16 cellular contexts compared by ENCODE assay signal in the genomic region with DNA sequence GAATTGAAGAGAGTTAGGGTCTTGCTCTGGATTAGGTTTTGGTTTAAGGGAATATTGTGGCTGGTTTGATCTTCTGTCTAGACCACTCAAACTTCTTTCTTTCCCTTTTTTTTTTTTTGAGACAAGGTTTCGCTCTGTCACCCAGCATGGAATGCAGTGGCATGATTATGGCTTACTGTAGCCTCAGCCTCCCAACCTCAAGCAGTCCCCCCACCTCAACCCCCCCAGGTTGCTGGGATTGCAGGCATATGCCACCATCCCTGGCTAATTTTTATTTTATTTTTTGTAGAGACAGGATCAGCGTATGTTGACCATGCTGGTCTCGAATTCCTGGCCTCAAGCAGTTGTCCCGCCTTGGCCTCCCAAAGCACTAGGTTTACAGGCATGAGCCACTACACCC. TPM values are rescaled to one million over a fixed set of nuclear protein-coding genes. Genes with fewer than 3 reads are reported as not detected.
DNase-seq lines count a peak whose midpoint lies in the region; ATAC-seq and TF ChIP-seq lines count a peak whose summit lies in the region.
"Had no signal": no experiment of that assay in that cellular context is flagged by ENCODE, and none has a peak within 500 bp of the region (broad histone marks: within the 10 kb centered on the region; RNA-seq: fewer than 3 reads in every experiment).

No MANE protein-coding gene starts in this region.

- no peak overlapping the region for H2BK20ac ChIP-seq in IMR-90 (ENCODE audit: low read depth, low read length)

- H2BK120ac ChIP-seq in IMR-90 (ENCODE audit: low read depth, low read length): no peak overlapping the region
- H2BK120ac ChIP-seq in mesenchymal stem cell (ENCODE audit: low read depth, low read length): no peak overlapping the region

- H3K9me3 Mint-ChIP-seq in effector memory CD8-positive, alpha-beta T cell: no peaks in the 10 kb centered on the region
- H3K9me3 Mint-ChIP-seq in immature natural killer cell: no peaks in the 10 kb centered on the region
- H3K9me3 Mint-ChIP-seq: CD4-positive, alpha-beta T cell; HFFc6 had no signal

- BruUV-seq in IMR-90 (replicated peaks; lab: Mats Ljungman, UMichigan): no TSS peak

- no peak overlapping the region for H2BK15ac ChIP-seq in IMR-90 (ENCODE audit: low read depth, low read length)
- no peak overlapping the region for H2BK15ac ChIP-seq in mesenchymal stem cell (ENCODE audit: low read depth, poor library complexity, severe bottlenecking)

- H3K4me3 Mint-ChIP-seq in effector memory CD8-positive, alpha-beta T cell: no peak overlapping the region
- no peak overlapping the region for H3K4me3 Mint-ChIP-seq in immature natural killer cell
- H3K4me3 Mint-ChIP-seq: B cell; CD4-positive, alpha-beta T cell; HFFc6 had no signal

- POLR2A ChIA-PET in IMR-90 (lab: Charles Lee; ENCODE audit: unreplicated experiment): no interaction called here

- DNase-seq in IMR-90 (no peak), mesenchymal stem cell (no peak), smooth muscle cell (lab: John Stamatoyannopoulos, UW; ENCODE audit: unreplicated experiment) (no peak), SHP77 (lab: John Stamatoyannopoulos, UW) (no peak), immature natural killer cell (no peak)
- no peak for DNase-seq in effector memory CD8-positive, alpha-beta T cell
- DNase-seq: C1 segment of cervical spinal cord; CD4-positive, alpha-beta T cell; DMS79; GOT3; HFFc6 had no signal

- H3K14ac ChIP-seq in IMR-90 (replicated peaks; ENCODE audit: low read depth, low read length) (no peak overlapping the region), mesenchymal stem cell (ENCODE audit: low read length in 2 of 2) (no peak overlapping the region)

- H3K36me3 Mint-ChIP-seq in effector memory CD8-positive, alpha-beta T cell (ENCODE audit: insufficient read depth): peaks cover 3% of the 10 kb centered on the region
- no peaks in the 10 kb centered on the region for H3K36me3 Mint-ChIP-seq in immature natural killer cell

- WGBS in IMR-90 (ENCODE audit: extremely low coverage in 2 of 2, insufficient read length in 1 of 2), 2 experiments: no CpG with 5 or more reads among the region's 4 CpGs
- 97% methylated on average over 4 of the region's 4 CpGs for WGBS in mesenchymal stem cell
- 87% methylated on average over 4 of the region's 4 CpGs for WGBS in smooth muscle cell (ENCODE audit: low lambda C conversion rate)

- H3K4ac ChIP-seq in IMR-90 (ENCODE audit: low read depth, low read length) (0 out of 2 replicates have a peak overlapping the region, but pooled peaks have one; percentile 3), mesenchymal stem cell (ENCODE audit: low read depth in 1 of 2, low read length in 2 of 2) (no peak overlapping the region)

- H3K4me1 ChIP-seq in IMR-90 (ENCODE audit: control insufficient read depth, insufficient read depth, low read length) (peaks cover 10% of the 10 kb centered on the region; the same call in 1 of the 2 replicates), mesenchymal stem cell (ENCODE audit: control insufficient read depth, insufficient read depth, low read depth, low read length) (peaks cover 22% of the 10 kb centered on the region), smooth muscle cell (ENCODE audit: low read depth) (peaks cover 10% of the 10 kb centered on the region)

- no peak overlapping the region for H4K5ac ChIP-seq in IMR-90 (ENCODE audit: low read depth, low read length)

- H3K79me1 ChIP-seq in IMR-90 (ENCODE audit: low read depth in 1 of 2, low read length in 2 of 2) (peaks cover 52 to 84% of the 10 kb centered on the region in 2 experiments), mesenchymal stem cell (replicated peaks; ENCODE audit: low read length, poor library complexity, severe bottlenecking) (peaks cover 18% of the 10 kb centered on the region)

- CTCF ChIA-PET in IMR-90 (lab: Yijun Ruan, JAX): interaction anchor here (0.6 kb wide), 1 partner anchor 131 kb away, joined by 3 read pairs; no protein-coding TSS in a partner anchor

- H3K27ac ChIP-seq in IMR-90 (ENCODE audit: insufficient read depth, low read length) (no peak overlapping the region), mesenchymal stem cell (ENCODE audit: low read length, poor library complexity, severe bottlenecking) (no peak overlapping the region), smooth muscle cell (ENCODE audit: low read depth) (peak overlapping the region; percentile 32)

- no peak for ATAC-seq in IMR-90 (ENCODE audit: low read depth)
- ATAC-seq in effector memory CD8-positive, alpha-beta T cell (replicated peaks): no peak
- no peak for ATAC-seq in HG03280 (IDR thresholded peaks at IDR 0.05; ENCODE audit: unreplicated experiment)
- no peak for ATAC-seq in HG02610 (IDR thresholded peaks at IDR 0.05; ENCODE audit: unreplicated experiment)
- ATAC-seq: GM12878 had no signal

- H3K9me1 ChIP-seq in IMR-90 (ENCODE audit: insufficient read depth, low read length): peaks cover 9% of the 10 kb centered on the region

- H2BK5ac ChIP-seq in IMR-90 (ENCODE audit: low read depth, low read length, poor library complexity, severe bottlenecking): no peak overlapping the region
- H2BK5ac ChIP-seq in mesenchymal stem cell (ENCODE audit: low read depth, low read length, poor library complexity, severe bottlenecking): no peak overlapping the region

- H3K79me2 ChIP-seq in smooth muscle cell (ENCODE audit: low read depth): peaks cover 85% of the 10 kb centered on the region

- peaks cover 40% of the 10 kb centered on the region for H4K20me1 ChIP-seq in IMR-90 (ENCODE audit: insufficient read depth, low read length)
- H4K20me1 ChIP-seq in smooth muscle cell (ENCODE audit: low read depth): peaks cover 77% of the 10 kb centered on the region

- no peaks in the 10 kb centered on the region for H3K27me3 ChIP-seq in IMR-90 (ENCODE audit: control insufficient read depth, insufficient read depth, low read length)
- no peaks in the 10 kb centered on the region for H3K27me3 ChIP-seq in mesenchymal stem cell (ENCODE audit: control insufficient read depth in 1 of 2, insufficient read depth in 1 of 2, low read length in 2 of 2)
- no peaks in the 10 kb centered on the region for H3K27me3 ChIP-seq in smooth muscle cell (ENCODE audit: low read depth)

- H4K8ac ChIP-seq in IMR-90 (ENCODE audit: low read depth in 2 of 2, low read length in 2 of 2) (no peak overlapping the region), mesenchymal stem cell (ENCODE audit: low read length) (no peak overlapping the region)

- H3K27ac Mint-ChIP-seq in effector memory CD8-positive, alpha-beta T cell: peak overlapping the region; percentile 54 to 80
- peak overlapping the region in 2 of 6 donors; percentile 35 to 44 for H3K27ac Mint-ChIP-seq in immature natural killer cell
- H3K27ac Mint-ChIP-seq: B cell; CD4-positive, alpha-beta T cell; HFFc6 had no signal

- no peak for TF ChIP-seq RAD21 in IMR-90 (IDR thresholded peaks at IDR 0.05; ENCODE audit: low read length)

- peaks cover 24% of the 10 kb centered on the region for H3F3A ChIP-seq in smooth muscle cell (ENCODE audit: low read depth)

- in situ Hi-C loops in IMR-90 (cut with MboI; ENCODE audit: low sequenced_read_pairs): no loop called here

- H4K91ac ChIP-seq in IMR-90 (ENCODE audit: insufficient read depth, low read depth, low read length): no peak overlapping the region
- H4K91ac ChIP-seq in mesenchymal stem cell (ENCODE audit: low read length): peak overlapping the region; percentile 27

- H3K23ac ChIP-seq in IMR-90 (ENCODE audit: low read depth, low read length): no peak overlapping the region
- no peak overlapping the region for H3K23ac ChIP-seq in mesenchymal stem cell (ENCODE audit: low read length in 2 of 2)

- H3K18ac ChIP-seq in IMR-90 (ENCODE audit: low read depth, low read length): no peak overlapping the region
- H3K18ac ChIP-seq in mesenchymal stem cell (ENCODE audit: low read depth in 1 of 2, low read length in 2 of 2): no peak overlapping the region

- H2AK5ac ChIP-seq in IMR-90 (ENCODE audit: low read depth, low read length): no peak overlapping the region
- no peak overlapping the region for H2AK5ac ChIP-seq in mesenchymal stem cell (ENCODE audit: low read length, severe bottlenecking)

- no peak overlapping the region for H3K4me2 ChIP-seq in IMR-90 (ENCODE audit: low read depth, low read length)
- H3K4me2 ChIP-seq in mesenchymal stem cell (ENCODE audit: low read length, poor library complexity, severe bottlenecking): no peak overlapping the region
- H3K4me2 ChIP-seq in smooth muscle cell: peak overlapping the region; percentile 12

- peaks cover 20 to 35% of the 10 kb centered on the region in 2 donors for H3K4me1 Mint-ChIP-seq in effector memory CD8-positive, alpha-beta T cell (ENCODE audit: low read depth in 2 of 2)
- H3K4me1 Mint-ChIP-seq in immature natural killer cell: peaks cover 6 to 17% of the 10 kb centered on the region in 2 donors

- H3K4me3 ChIP-seq in IMR-90 (ENCODE audit: insufficient read depth, low read depth, low read length): no peak overlapping the region
- no peak overlapping the region for H3K4me3 ChIP-seq in mesenchymal stem cell (ENCODE audit: insufficient read depth in 1 of 2, low read depth in 1 of 2, low read length in 2 of 2)
- no peak overlapping the region for H3K4me3 ChIP-seq in smooth muscle cell
- H3K4me3 ChIP-seq: GM12878, HAP-1 had no signal

- no peak overlapping the region for H3K56ac ChIP-seq in IMR-90 (ENCODE audit: extremely low read depth, insufficient read depth, low read length)

- H2AFZ ChIP-seq in IMR-90 (replicated peaks; ENCODE audit: low read length, poor library complexity): no peak overlapping the region
- H2AFZ ChIP-seq in mesenchymal stem cell (ENCODE audit: low read depth, low read length): no peak overlapping the region
- no peak overlapping the region for H2AFZ ChIP-seq in smooth muscle cell (ENCODE audit: low read depth)

- intact Hi-C loops in IMR-90 (cut with micrococcal nuclease): no loop called here

- no peak overlapping the region for H2BK12ac ChIP-seq in mesenchymal stem cell (ENCODE audit: low read length in 2 of 2)

- H3K9ac ChIP-seq in IMR-90 (ENCODE audit: low read depth, low read length) (no peak overlapping the region), mesenchymal stem cell (ENCODE audit: low read length) (no peak overlapping the region), smooth muscle cell (ENCODE audit: low read depth) (no peak overlapping the region)

- dilution Hi-C loops in IMR-90 (cut with HindIII; ENCODE audit: low sequenced_read_pairs, unreplicated experiment): no loop called here

- no peaks in the 10 kb centered on the region for H3K9me3 ChIP-seq in IMR-90 (ENCODE audit: control insufficient read depth, insufficient read depth, low read length)
- H3K9me3 ChIP-seq in mesenchymal stem cell (ENCODE audit: control insufficient read depth, low read length): no peaks in the 10 kb centered on the region
- no peaks in the 10 kb centered on the region for H3K9me3 ChIP-seq in smooth muscle cell (replicated peaks; ENCODE audit: low read depth)
- H3K9me3 ChIP-seq: HAP-1 had no signal

- TF ChIP-seq CTCF in IMR-90 (conservative IDR thresholded peaks at IDR 0.05; ENCODE audit: low read depth, low read length): no peak
- no peak for TF ChIP-seq CTCF in smooth muscle cell (IDR thresholded peaks at IDR 0.05; ENCODE audit: borderline replicate concordance, insufficient read depth, poor library complexity, severe bottlenecking)

- H3K27me3 Mint-ChIP-seq in effector memory CD8-positive, alpha-beta T cell: no peaks in the 10 kb centered on the region
- H3K27me3 Mint-ChIP-seq in immature natural killer cell (ENCODE audit: low read depth in 3 of 3): no peaks in the 10 kb centered on the region
- H3K27me3 Mint-ChIP-seq: B cell; CD4-positive, alpha-beta T cell had no signal

- TF ChIP-seq POLR2A in IMR-90 (IDR thresholded peaks at IDR 0.05; ENCODE audit: low read depth, low read length): no peak

- H3K36me3 ChIP-seq in IMR-90 (ENCODE audit: control insufficient read depth, insufficient read depth, low read length): no peaks in the 10 kb centered on the region
- no peaks in the 10 kb centered on the region for H3K36me3 ChIP-seq in mesenchymal stem cell (ENCODE audit: control insufficient read depth in 1 of 2, insufficient read depth in 2 of 2, low read depth in 1 of 2, low read length in 2 of 2)
- H3K36me3 ChIP-seq in smooth muscle cell (ENCODE audit: low read depth): no peaks in the 10 kb centered on the region
- H3K36me3 ChIP-seq: HAP-1 had no signal

- H2AK9ac ChIP-seq in IMR-90 (replicated peaks; ENCODE audit: low read depth, low read length, poor library complexity): no peak overlapping the region

RNA-seq across cellular contexts. Expression of a gene that starts 21.2 kb away (rescaled TPM):
- total RNA-seq in IMR-90 (2012; rRNA removed) (28.9 and 29.0 TPM in 2 replicates), smooth muscle cell (19.8 and 20.0 TPM in 2 replicates)
- polyA plus RNA-seq in IMR-90 (2012; rRNA removed) (16.4 and 18.7 TPM in 2 replicates), smooth muscle cell (6.9 TPM in 2 replicates), immature natural killer cell (1 to 10 TPM; 1.5 to 6.9 (median 2.7) TPM)
- polyA plus RNA-seq in IMR-90 (2012; cell fraction: cytosol; rRNA removed): 10.3 and 12.5 TPM in 2 replicates
- polyA plus RNA-seq in IMR-90 (2012; cell fraction: nucleus; rRNA removed; ENCODE audit: low replicate concordance): 17.8 and 19.1 TPM in 2 replicates
- polyA plus RNA-seq in mesenchymal stem cell (2013, experiment 1 of 2): 40.0 TPM
- 36.9 TPM for polyA plus RNA-seq in mesenchymal stem cell (2013, experiment 2 of 2)

RNA-seq across cellular contexts. Expression of a gene that starts 31.4 kb away (rescaled TPM):
- total RNA-seq in IMR-90 (2012; rRNA removed) (134 and 144 TPM in 2 replicates), smooth muscle cell (142 and 204 TPM in 2 replicates)
- polyA plus RNA-seq in IMR-90 (2012; rRNA removed) (274 and 374 TPM in 2 replicates), smooth muscle cell (471 and 488 TPM in 2 replicates), immature natural killer cell (100 to 1,000 TPM in 1 of 3 donors, 10 to 100 TPM in 2; 86.8 to 116 (median 90.3) TPM)
- 459 and 604 TPM in 2 replicates for polyA plus RNA-seq in IMR-90 (2012; cell fraction: cytosol; rRNA removed)
- polyA plus RNA-seq in IMR-90 (2012; cell fraction: nucleus; rRNA removed; ENCODE audit: low replicate concordance): 129 and 153 TPM in 2 replicates
- polyA plus RNA-seq in mesenchymal stem cell (2013, experiment 1 of 2): 284 TPM
- polyA plus RNA-seq in mesenchymal stem cell (2013, experiment 2 of 2): 308 TPM
